25 cellular contexts compared by ENCODE assay signal in genomic region chr11:1899100-1899499, GRCh38. TPM values are rescaled to one million over a fixed set of nuclear protein-coding genes. Genes with fewer than 3 reads are reported as not detected.
"Had no signal": no experiment of that assay in that cellular context is flagged by ENCODE, and none has a peak within 500 bp of the region (broad histone marks: within the 10 kb centered on the region; RNA-seq: fewer than 3 reads in every experiment).

No MANE protein-coding gene starts in this region.

- H3K9ac ChIP-seq: KMS-11 had no signal

- H3K27me3 ChIP-seq: Peyer's patch had no signal

- H3K9me3 ChIP-seq: Peyer's patch had no signal

- H3K27ac ChIP-seq: KMS-11, PC-9, Peyer's patch, SJCRH30 had no signal

- H3K4me3 ChIP-seq: PC-9, Peyer's patch, SJCRH30 had no signal

- H2AFZ ChIP-seq: PC-9 had no signal

- H3K4me1 ChIP-seq: Peyer's patch, SJCRH30 had no signal

- DNase-seq: Kasumi-1, MV-4-11, NCI-H1048, NCI-H1105, NCI-H1417, NCI-H1436 treated with DMSO at 0.1 percent for 48 hours, NCI-H1694, NCI-H187 treated with DMSO at 0.1 percent for 48 hours, NCI-H2081, NCI-H2107, NCI-H2227 treated with DMSO at 0.1 percent for 48 hours, NCI-H524, NCI-H526 treated with DMSO at 0.1 percent for 48 hours, NCI-H748 treated with DMSO at 0.1 percent for 48 hours, PC-9, SHP77 treated with DMSO at 0.1 percent for 48 hours, SJCRH30 had no signal

- ATAC-seq: Right ventricle myocardium inferior, SK-N-SH treated with all-trans-retinoic acid at 6 μM for 48 hours had no signal

- H3K36me3 ChIP-seq: Peyer's patch, SJCRH30 had no signal

- H3K4me2 ChIP-seq: KMS-11, PC-9 had no signal

RNA-seq across cellular contexts. Expression of gene PRR33, which starts 7.4 kb away (rescaled TPM):
- total RNA-seq: HT1080, M059J, NCI-H460, PC-9, Peyer's patch, RPMI7951 had no signal

RNA-seq across cellular contexts. Expression of gene TNNT3, which starts 20.4 kb away (rescaled TPM):
- total RNA-seq: HT1080, M059J, NCI-H460, PC-9, RPMI7951 had no signal

RNA-seq across cellular contexts. Expression of gene LSP1, which starts 46.2 kb away (rescaled TPM):
- total RNA-seq: NCI-H460 had no signal
